ENCODE assay signal across 1 cellular context in the genomic region with DNA sequence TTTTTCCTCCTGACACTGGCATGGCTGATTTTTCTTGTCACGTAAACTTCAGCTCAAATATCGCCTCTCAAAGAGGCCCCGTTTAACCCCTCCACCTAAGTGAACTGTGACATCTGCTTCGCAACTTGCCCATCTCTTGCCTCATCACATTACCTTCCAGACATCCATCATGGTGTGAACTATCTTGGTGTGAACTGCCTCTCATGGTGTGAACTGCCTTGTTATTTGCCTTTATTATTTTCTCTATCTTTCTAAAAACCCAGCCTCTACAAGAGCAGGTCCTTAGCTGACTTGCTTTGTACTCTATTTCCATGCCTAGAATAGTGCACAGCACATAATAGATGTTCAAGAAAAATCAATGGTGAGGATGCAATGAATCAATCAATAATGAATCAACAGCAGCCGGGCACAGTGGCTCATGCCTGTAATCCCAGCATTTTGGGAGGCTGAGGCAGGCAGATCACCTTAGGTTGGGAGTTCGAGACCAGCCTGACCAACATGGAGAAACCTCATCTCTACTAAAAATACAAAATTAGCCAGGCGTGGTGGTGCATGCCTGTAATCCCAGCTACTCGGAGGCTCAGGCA.
TF ChIP-seq lines count a peak whose summit lies in the region.

No MANE protein-coding gene starts in this region.

TF ChIP-seq in HepG2, 621 proteins besides CTCF, POLR2A, EP300 and RAD21:
- TF ChIP-seq KAT2B (IDR thresholded peaks at IDR 0.05; ENCODE audit: borderline replicate concordance, low read depth, low read length) = peak; percentile 64; the same call in 1 of the 2 replicates
- TF ChIP-seq, protein P1, sequence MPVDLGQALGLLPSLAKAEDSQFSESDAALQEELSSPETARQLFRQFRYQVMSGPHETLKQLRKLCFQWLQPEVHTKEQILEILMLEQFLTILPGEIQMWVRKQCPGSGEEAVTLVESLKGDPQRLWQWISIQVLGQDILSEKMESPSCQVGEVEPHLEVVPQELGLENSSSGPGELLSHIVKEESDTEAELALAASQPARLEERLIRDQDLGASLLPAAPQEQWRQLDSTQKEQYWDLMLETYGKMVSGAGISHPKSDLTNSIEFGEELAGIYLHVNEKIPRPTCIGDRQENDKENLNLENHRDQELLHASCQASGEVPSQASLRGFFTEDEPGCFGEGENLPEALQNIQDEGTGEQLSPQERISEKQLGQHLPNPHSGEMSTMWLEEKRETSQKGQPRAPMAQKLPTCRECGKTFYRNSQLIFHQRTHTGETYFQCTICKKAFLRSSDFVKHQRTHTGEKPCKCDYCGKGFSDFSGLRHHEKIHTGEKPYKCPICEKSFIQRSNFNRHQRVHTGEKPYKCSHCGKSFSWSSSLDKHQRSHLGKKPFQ (CRISPR knock-in tag; IDR thresholded peaks at IDR 0.05; ENCODE audit: insufficient replicate concordance) = peak; percentile 99
- peak; percentile 51; the same call in 1 of the 2 replicates for TF ChIP-seq BCL6 (CRISPR knock-in tag; IDR thresholded peaks at IDR 0.05)
- TF ChIP-seq ONECUT2 (CRISPR knock-in tag; IDR thresholded peaks at IDR 0.05) = 0 out of 2 replicates have a peak, but pooled peaks have one; percentile 15
